24 cellular contexts compared by ENCODE assay signal in genomic region chr9:99078731-99079130, GRCh38.
"Had no signal": no experiment of that assay in that cellular context is flagged by ENCODE, and none has a peak within 500 bp of the region (broad histone marks: within the 10 kb centered on the region; RNA-seq: fewer than 3 reads in every experiment).

No MANE protein-coding gene starts in this region.

- H3K27me3 Mint-ChIP-seq: activated naive CD4-positive, alpha-beta T cell treated with anti-CD3 and anti-CD28 coated beads, Interleukin-2, amount 50 U/mL, for 24 hours; activated naive CD8-positive, alpha-beta T cell treated with anti-CD3 and anti-CD28 coated beads, Interleukin-2, amount 50 U/mL, for 24 hours; activated T-cell treated with anti-CD3 and anti-CD28 coated beads, Interleukin-2, amount 50 U/mL, for 24 hours; naive thymus-derived CD8-positive, alpha-beta T cell had no signal

- H3K9me3 Mint-ChIP-seq: activated CD4-positive, alpha-beta memory T cell treated with anti-CD3 and anti-CD28 coated beads, Interleukin-2, amount 10 ng/mL, durations not matched to agents 7 days and 5 days; activated naive CD4-positive, alpha-beta T cell treated with anti-CD3 and anti-CD28 coated beads, Interleukin-2, amount 50 U/mL, for 24 hours; activated naive CD8-positive, alpha-beta T cell treated with anti-CD3 and anti-CD28 coated beads, Interleukin-2, amount 50 U/mL, for 24 hours; activated T-cell treated with anti-CD3 and anti-CD28 coated beads, Interleukin-2, amount 50 U/mL, for 24 hours; naive thymus-derived CD8-positive, alpha-beta T cell had no signal

- ATAC-seq: activated naive CD8-positive, alpha-beta T cell treated with anti-CD3 and anti-CD28 coated beads, Interleukin-2, amount 50 U/mL, for 24 hours; heart right ventricle; left ventricle myocardium superior; naive thymus-derived CD8-positive, alpha-beta T cell; right cardiac atrium had no signal

- H3K27ac Mint-ChIP-seq: activated CD4-positive, alpha-beta memory T cell treated with anti-CD3 and anti-CD28 coated beads, Interleukin-2, amount 10 ng/mL, durations not matched to agents 7 days and 5 days; activated naive CD8-positive, alpha-beta T cell treated with anti-CD3 and anti-CD28 coated beads, Interleukin-2, amount 50 U/mL, for 24 hours; activated T-cell treated with anti-CD3 and anti-CD28 coated beads, Interleukin-2, amount 50 U/mL, for 24 hours; T-helper 1 cell treated with Interleukin-12 subunit alpha and Interleukin-12 subunit beta and Interleukin-4 antibody, amounts not matched to agents 30 μg/mL and 1 μg/mL, for 36 hours had no signal

- H3K36me3 Mint-ChIP-seq: activated naive CD4-positive, alpha-beta T cell treated with anti-CD3 and anti-CD28 coated beads, Interleukin-2, amount 50 U/mL, for 24 hours; naive thymus-derived CD8-positive, alpha-beta T cell had no signal

- H3K27ac ChIP-seq: breast epithelium, epithelial cell of prostate, esophagus squamous epithelium, heart right ventricle, spleen, tibial nerve, WERI-Rb-1 had no signal

- H3K27me3 ChIP-seq: breast epithelium, esophagus squamous epithelium, heart right ventricle, spleen, tibial nerve had no signal

- H3K4me3 Mint-ChIP-seq: activated CD4-positive, alpha-beta memory T cell treated with anti-CD3 and anti-CD28 coated beads, Interleukin-2, amount 10 ng/mL, durations not matched to agents 7 days and 5 days; activated naive CD4-positive, alpha-beta T cell treated with anti-CD3 and anti-CD28 coated beads, Interleukin-2, amount 50 U/mL, for 24 hours; activated naive CD8-positive, alpha-beta T cell treated with anti-CD3 and anti-CD28 coated beads, Interleukin-2, amount 50 U/mL, for 24 hours; activated T-cell treated with anti-CD3 and anti-CD28 coated beads, Interleukin-2, amount 50 U/mL, for 24 hours; naive thymus-derived CD8-positive, alpha-beta T cell; T-helper 1 cell treated with Interleukin-12 subunit alpha and Interleukin-12 subunit beta and Interleukin-4 antibody, amounts not matched to agents 30 μg/mL and 1 μg/mL, for 36 hours had no signal

- H3K4me1 ChIP-seq: breast epithelium had no signal

- H3K36me3 ChIP-seq: breast epithelium, esophagus squamous epithelium, heart right ventricle, spleen, tibial nerve, WERI-Rb-1 had no signal

- DNase-seq: activated CD4-positive, alpha-beta memory T cell treated with anti-CD3 and anti-CD28 coated beads, Interleukin-2, amount 10 ng/mL, durations not matched to agents 7 days and 5 days; activated CD4-positive, alpha-beta T cell treated with anti-CD3 and anti-CD28 coated beads for 48 hours; activated CD8-positive, alpha-beta memory T cell treated with anti-CD3 and anti-CD28 coated beads, Interleukin-2, amount 50 U/mL, for 48 hours; activated gamma-delta T cell treated with Interleukin-2 at 50 U/mL for 16 hours; activated naive CD8-positive, alpha-beta T cell treated with anti-CD3 and anti-CD28 coated beads, Interleukin-2, amount 50 U/mL, for 24 hours; activated T-cell treated with anti-CD3 and anti-CD28 coated beads, Interleukin-2, amount 50 U/mL, for 24 hours; central memory CD4-positive, alpha-beta T cell; esophagus squamous epithelium; foreskin melanocyte; heart right ventricle; islet precursor cell; left ventricle myocardium superior; naive thymus-derived CD8-positive, alpha-beta T cell; posterior cingulate gyrus; right cardiac atrium; spleen; stimulated activated naive CD4-positive, alpha-beta T cell treated with Interleukin-2 at 50 U/mL for 16 hours; T1000; WERI-Rb-1 had no signal

- H3K4me3 ChIP-seq: breast epithelium, esophagus squamous epithelium, heart right ventricle, spleen, tibial nerve had no signal
